In the genomic region with DNA sequence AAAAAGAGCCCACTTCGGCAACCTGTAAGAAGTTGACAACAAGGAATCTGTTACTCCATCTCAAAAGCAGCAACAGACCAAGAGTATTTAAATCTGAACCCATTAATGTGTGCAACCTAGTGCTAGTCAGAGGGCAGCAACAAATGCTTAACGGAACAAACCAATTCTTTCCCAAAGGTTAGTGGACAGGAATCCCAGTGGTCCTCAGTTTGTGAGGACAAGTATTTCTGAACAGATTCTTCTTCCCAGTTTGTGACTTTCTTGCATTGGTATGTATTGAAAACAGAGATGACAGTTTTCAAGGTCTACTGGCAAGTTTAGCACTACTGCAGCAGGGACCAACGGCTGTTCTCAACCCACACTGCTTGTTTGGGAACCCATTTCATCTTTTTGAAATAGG, we compare ENCODE assay signal across 16 cellular contexts. TPM values are rescaled to one million over a fixed set of nuclear protein-coding genes. Genes with fewer than 3 reads are reported as not detected.
A peak's percentile ranks its signal among the peaks of the same experiment; 100 is the strongest.
DNase-seq lines count a peak whose midpoint lies in the region; ATAC-seq, FAIRE-seq and TF ChIP-seq lines count a peak whose summit lies in the region.
"Had no signal": no experiment of that assay in that cellular context is flagged by ENCODE, and none has a peak within 500 bp of the region (broad histone marks: within the 10 kb centered on the region; RNA-seq: fewer than 3 reads in every experiment).

No MANE protein-coding gene starts in this region.

- H2AFZ ChIP-seq in GM23248: no peak overlapping the region

- peaks cover 71% of the 10 kb centered on the region for H3F3A ChIP-seq in GM23248 (ENCODE audit: insufficient read depth)

- peak overlapping the region; percentile 97 for H3K4me2 ChIP-seq in GM23248 (ENCODE audit: unreplicated experiment)

- H3K9ac ChIP-seq in GM23248 (peak overlapping the region; percentile 96; the same call in 1 of the 2 replicates), iPS-15b (ENCODE audit: low read depth, low read length) (peak overlapping the region; percentile 28)

- H3K4me3 ChIP-seq in GM23248 (peak overlapping the region; percentile 95), iPS-15b (ENCODE audit: low read depth, low read length) (peak overlapping the region; percentile 50), small intestine (ENCODE audit: low read depth in 1 of 2, low read length in 2 of 2) (no peak overlapping the region)

- peaks cover 49% of the 10 kb centered on the region for H3K79me2 ChIP-seq in GM23248 (ENCODE audit: insufficient read depth)

- 0 out of 2 replicates have a peak overlapping the region, but pooled peaks have one; percentile 75 for H3K27ac ChIP-seq in GM23248
- H3K27ac ChIP-seq in VCaP: peak overlapping the region; percentile 92
- no peak overlapping the region for H3K27ac ChIP-seq in small intestine (ENCODE audit: low read depth in 1 of 2, low read length in 1 of 2)

- peaks cover 8% of the 10 kb centered on the region; the same call in 1 of the 2 replicates for H4K20me1 ChIP-seq in GM23248 (ENCODE audit: insufficient read depth)

- no peak for ATAC-seq in HG02884 (IDR thresholded peaks at IDR 0.05; ENCODE audit: unreplicated experiment)
- no peak for ATAC-seq in HG02763 (IDR thresholded peaks at IDR 0.05; ENCODE audit: unreplicated experiment)
- ATAC-seq: naive thymus-derived CD8-positive, alpha-beta T cell had no signal

- H3K9me3 ChIP-seq in GM23248 (ENCODE audit: low read depth) (no peaks in the 10 kb centered on the region), iPS-15b (ENCODE audit: control insufficient read depth, insufficient read depth, low read length) (no peaks in the 10 kb centered on the region), small intestine (ENCODE audit: control insufficient read depth, low read depth) (no peaks in the 10 kb centered on the region)

- no peaks in the 10 kb centered on the region for H3K27me3 ChIP-seq in GM23248 (replicated peaks; ENCODE audit: insufficient read depth)
- no peaks in the 10 kb centered on the region for H3K27me3 ChIP-seq in iPS-15b (ENCODE audit: control insufficient read depth, insufficient read depth, low read length)
- H3K27me3 ChIP-seq in small intestine (ENCODE audit: control insufficient read depth in 2 of 2, insufficient read depth in 2 of 2, low read length in 2 of 2): no peaks in the 10 kb centered on the region

- WGBS in GM23248 (ENCODE audit: low coverage in 1 of 2, low lambda C conversion rate in 2 of 2, missing lambda C conversion rate in 2 of 2), 2 experiments: 62% methylated on average over 3 of the region's 3 CpGs
- WGBS in small intestine, 3 donors: 36 to 50% (median 40%) methylated on average over 3 of the region's 3 CpGs

- peaks cover 52% of the 10 kb centered on the region for H3K36me3 ChIP-seq in GM23248 (ENCODE audit: low read depth)
- peaks cover 39% of the 10 kb centered on the region for H3K36me3 ChIP-seq in iPS-15b (ENCODE audit: control insufficient read depth, insufficient read depth, low read length)
- peaks cover 11 to 14% of the 10 kb centered on the region in 2 donors for H3K36me3 ChIP-seq in small intestine (ENCODE audit: control insufficient read depth in 2 of 2, insufficient read depth in 2 of 2, low read length in 2 of 2)

- H3K4me1 ChIP-seq in GM23248 (ENCODE audit: insufficient read depth): peaks cover 42% of the 10 kb centered on the region
- peaks cover 12% of the 10 kb centered on the region for H3K4me1 ChIP-seq in iPS-15b (ENCODE audit: control insufficient read depth, insufficient read depth, low read length)
- H3K4me1 ChIP-seq in small intestine (ENCODE audit: control insufficient read depth in 2 of 2, insufficient read depth in 1 of 2, low read depth in 1 of 2, low read length in 1 of 2): peaks cover 2 to 6% of the 10 kb centered on the region in 2 donors

- in situ Hi-C loops in GM23248 (cut with MboI): no loop called here

- no peaks in the 10 kb centered on the region for H3K9me2 ChIP-seq in GM23248 (ENCODE audit: insufficient read depth)

- no peak for FAIRE-seq in small intestine (lab: Jason Lieb, UNC)
- FAIRE-seq: D721Med, GM12891, islet of Langerhans had no signal

- DNase-seq in Ammon's horn (ENCODE audit: low spot score) (peak; percentile 29), GM23248 (no peak), SHP77 (lab: John Stamatoyannopoulos, UW) (no peak), small intestine (no peak)
- DNase-seq: naive thymus-derived CD8-positive, alpha-beta T cell; NCI-H1092; NCI-H526 treated with DMSO at 0.1 percent for 48 hours; stimulated activated CD4-positive, alpha-beta T cell treated with anti-CD3 and anti-CD28 coated beads, Interleukin-12 subunit alpha, Interleukin-12 subunit beta, amount 100 ng/mL, for 4 hours; stimulated activated CD8-positive, alpha-beta memory T cell treated with anti-CD3 and anti-CD28 coated beads, Interleukin-4, amount 100 ng/mL, for 48 hours had no signal

- TF ChIP-seq CTCF in VCaP (conservative IDR thresholded peaks at IDR 0.05): no peak

RNA-seq across cellular contexts. Expression of gene RPL26, which starts 2.9 kb away (rescaled TPM):
- total RNA-seq in GM23248 (2014; rRNA removed; shearing (Covaris generic)): 2,122 and 2,233 TPM in 2 replicates
- polyA plus RNA-seq in GM23248 (2016; fragmentation: Nextera tagmentation; extraction: Ambion mirVana) (497 and 522 TPM in 2 replicates), small intestine (1,000 to 10,000 TPM; 2,296 to 5,457 (median 4,090) TPM)

RNA-seq across cellular contexts. Expression of gene RNF222, which starts 17.6 kb away (rescaled TPM):
- total RNA-seq in GM23248 (2014; rRNA removed; shearing (Covaris generic)): not detected in 2 replicates
- polyA plus RNA-seq in GM23248 (2016; fragmentation: Nextera tagmentation; extraction: Ambion mirVana): not detected in 2 replicates
- not detected for polyA plus RNA-seq in small intestine

RNA-seq across cellular contexts. Expression of gene ODF4, which starts 40.4 kb away (rescaled TPM):
- not detected in 2 replicates for total RNA-seq in GM23248 (2014; rRNA removed; shearing (Covaris generic))
- polyA plus RNA-seq in GM23248 (2016; fragmentation: Nextera tagmentation; extraction: Ambion mirVana) (not detected in 2 replicates), small intestine (not detected)
- total RNA-seq: naive thymus-derived CD8-positive, alpha-beta T cell had no signal
- polyA plus RNA-seq: naive thymus-derived CD8-positive, alpha-beta T cell had no signal

RNA-seq across cellular contexts. Expression of gene NDEL1, which starts 55.6 kb away (rescaled TPM):
- 74.9 and 76.4 TPM in 2 replicates for total RNA-seq in GM23248 (2014; rRNA removed; shearing (Covaris generic))
- polyA plus RNA-seq in GM23248 (2016; fragmentation: Nextera tagmentation; extraction: Ambion mirVana) (105 and 111 TPM in 2 replicates), small intestine (10 to 100 TPM; 24.7 to 30.6 (median 29.2) TPM)

Comparison
In these comparisons a context has a peak if more than half of its experiments do, and no peak if none do; other contexts are left out.
1. H3K27ac ChIP-seq: peak in GM23248 (single experiment) and VCaP (single experiment); none in small intestine (0 of 2).
2. H3K4me3 ChIP-seq: peak in GM23248 (single experiment) and iPS-15b (single experiment); none in small intestine (0 of 2).